In genomic region chr7:156459582-156459981, GRCh38 we compare ENCODE assay signal across 22 cellular contexts.
DNase-seq lines count a peak whose midpoint lies in the region; ATAC-seq lines count a peak whose summit lies in the region.
"Had no signal": no experiment of that assay in that cellular context is flagged by ENCODE, and none has a peak within 500 bp of the region (broad histone marks: within the 10 kb centered on the region; RNA-seq: fewer than 3 reads in every experiment).

No MANE protein-coding gene starts in this region.

- DNase-seq in Right ventricle myocardium inferior (ENCODE audit: missing footprints), result peak; percentile 70
- no peak for DNase-seq in left ventricle myocardium superior
- DNase-seq in stimulated activated naive CD8-positive, alpha-beta T cell treated with anti-CD3 and anti-CD28 coated beads, Interleukin-15, Interleukin-2, amounts not matched to agents 100 U/mL and 50 U/mL, for 24 hours, result no peak
- no peak for DNase-seq in stimulated activated naive CD8-positive, alpha-beta T cell treated with anti-CD3 and anti-CD28 coated beads, Interleukin-15, amount 100 ng/mL, for 72 hours
- DNase-seq in sciatic nerve (ENCODE audit: low spot score), result no peak
- DNase-seq: 8988T; ACHN; AML-193; BE2C; CD4-positive, alpha-beta T cell; CD8-positive, alpha-beta memory T cell; DMS 273 treated with DMSO at 0.1 percent for 48 hours; DMS79; EL; GDM1; GM23248; H7; HCEC 1CT had no signal

- no peak overlapping the region for H3K27ac Mint-ChIP-seq in stimulated activated naive CD8-positive, alpha-beta T cell treated with anti-CD3 and anti-CD28 coated beads, Interleukin-15, amount 100 ng/mL, for 72 hours
- H3K27ac Mint-ChIP-seq: CD4-positive, alpha-beta T cell; CD8-positive, alpha-beta memory T cell had no signal

- ATAC-seq in Right ventricle myocardium inferior, result no peak
- ATAC-seq in left ventricle myocardium superior, result no peak
- peak; percentile 16 for ATAC-seq in stimulated activated naive CD8-positive, alpha-beta T cell treated with anti-CD3 and anti-CD28 coated beads, Interleukin-15, Interleukin-2, amounts not matched to agents 100 U/mL and 50 U/mL, for 24 hours
- no peak for ATAC-seq in stimulated activated naive CD8-positive, alpha-beta T cell treated with anti-CD3 and anti-CD28 coated beads, Interleukin-15, amount 100 ng/mL, for 72 hours
- ATAC-seq in sciatic nerve, result peak; percentile 26
- ATAC-seq in HG02571 (IDR thresholded peaks at IDR 0.05; ENCODE audit: unreplicated experiment), result no peak
- ATAC-seq: A549, GM12878 had no signal

- H3K9me3 Mint-ChIP-seq in stimulated activated naive CD8-positive, alpha-beta T cell treated with anti-CD3 and anti-CD28 coated beads, Interleukin-15, amount 100 ng/mL, for 72 hours, result no peaks in the 10 kb centered on the region
- H3K9me3 Mint-ChIP-seq: CD4-positive, alpha-beta T cell; CD8-positive, alpha-beta memory T cell had no signal

- no peaks in the 10 kb centered on the region for H3K4me1 Mint-ChIP-seq in stimulated activated naive CD8-positive, alpha-beta T cell treated with anti-CD3 and anti-CD28 coated beads, Interleukin-15, amount 100 ng/mL, for 72 hours
- H3K4me1 Mint-ChIP-seq: CD8-positive, alpha-beta memory T cell had no signal

- intact Hi-C loops in Right ventricle myocardium inferior (cut with DNase I) (no loop called here), left ventricle myocardium superior (cut with micrococcal nuclease) (no loop called here), sciatic nerve (cut with DNase I) (no loop called here)

- H3K4me3 Mint-ChIP-seq in stimulated activated naive CD8-positive, alpha-beta T cell treated with anti-CD3 and anti-CD28 coated beads, Interleukin-15, amount 100 ng/mL, for 72 hours, result no peak overlapping the region
- H3K4me3 Mint-ChIP-seq: CD14-positive monocyte; CD4-positive, alpha-beta T cell; CD8-positive, alpha-beta memory T cell had no signal

- peaks cover 61% of the 10 kb centered on the region for H3K27me3 Mint-ChIP-seq in stimulated activated naive CD8-positive, alpha-beta T cell treated with anti-CD3 and anti-CD28 coated beads, Interleukin-15, amount 100 ng/mL, for 72 hours

Comparison
In these comparisons a context has a peak if more than half of its experiments do, and no peak if none do; other contexts are left out.
1. ATAC-seq: peak in stimulated activated naive CD8-positive, alpha-beta T cell treated with anti-CD3 and anti-CD28 coated beads, Interleukin-15, Interleukin-2, amounts not matched to agents 100 U/mL and 50 U/mL, for 24 hours (single experiment) and sciatic nerve (single experiment); none in Right ventricle myocardium inferior (single experiment), left ventricle myocardium superior (single experiment), stimulated activated naive CD8-positive, alpha-beta T cell treated with anti-CD3 and anti-CD28 coated beads, Interleukin-15, amount 100 ng/mL, for 72 hours (single experiment) and HG02571 (single experiment).